Comparison of ENCODE assay signal across 20 cellular contexts in the genomic region with DNA sequence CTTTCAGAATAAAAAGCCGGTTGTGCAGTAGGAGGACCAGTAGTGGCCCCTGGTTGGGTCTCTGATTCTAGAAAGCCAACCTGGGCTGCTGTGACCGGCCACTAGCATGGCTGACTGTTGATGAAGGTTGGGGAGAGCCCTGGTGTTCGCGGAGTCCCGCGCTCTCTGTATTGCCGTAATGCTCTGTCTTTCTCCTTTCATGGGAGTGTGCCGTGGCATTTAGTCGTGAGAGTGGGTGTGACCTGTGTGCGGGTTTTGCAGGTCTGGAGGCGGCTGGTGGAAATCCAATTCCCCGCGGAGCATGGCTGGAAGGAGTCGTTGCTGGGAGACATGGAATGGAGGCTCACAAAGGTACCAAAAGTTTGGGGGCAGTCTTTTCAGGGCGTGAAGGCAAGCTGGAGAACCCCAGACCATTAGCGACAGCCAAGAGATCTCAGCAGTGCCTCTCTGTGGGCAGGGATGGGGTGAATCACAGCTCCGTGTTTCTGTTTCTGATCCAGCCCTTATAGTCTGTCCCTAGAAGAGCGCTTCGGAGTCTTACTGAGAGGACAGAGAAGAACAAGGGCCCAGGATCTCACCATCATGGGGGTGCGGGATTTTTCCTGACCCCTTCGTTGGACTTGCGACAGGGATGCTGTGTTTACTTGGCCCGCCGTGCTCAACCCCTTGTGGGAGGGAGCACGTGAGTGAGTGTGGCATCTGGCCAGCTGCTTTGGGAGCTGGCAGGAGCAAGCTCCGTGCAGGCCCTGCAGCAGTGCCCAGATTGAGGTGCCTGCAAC. TPM values are rescaled to one million over a fixed set of nuclear protein-coding genes. Genes with fewer than 3 reads are reported as not detected.
A peak's percentile ranks its signal among the peaks of the same experiment; 100 is the strongest.
DNase-seq lines count a peak whose midpoint lies in the region; ATAC-seq and TF ChIP-seq lines count a peak whose summit lies in the region.
"Had no signal": no experiment of that assay in that cellular context is flagged by ENCODE, and none has a peak within 500 bp of the region (broad histone marks: within the 10 kb centered on the region; RNA-seq: fewer than 3 reads in every experiment).

No MANE protein-coding gene starts in this region.

- POLR2A ChIA-PET in Panc1 (lab: Charles Lee) = no interaction called here

- H3K4me3 ChIP-seq in Panc1 (ENCODE audit: low read depth in 2 of 2, low read length in 2 of 2) = no peak overlapping the region
- H3K4me3 ChIP-seq: gastroesophageal sphincter, left lung, MG63, skin epidermis, suprapubic skin had no signal

- H3K4me1 ChIP-seq in Panc1 (ENCODE audit: control insufficient read depth, insufficient read depth, low read length) = no peaks in the 10 kb centered on the region
- H3K4me1 ChIP-seq: BE2C, left lung, suprapubic skin had no signal

- CTCF ChIA-PET in Calu3 (lab: Charles Lee) = interaction anchor here (0.5 kb wide), 1 partner anchor 175 kb away, joined by 8 read pairs; no protein-coding TSS in a partner anchor
- CTCF ChIA-PET in Panc1 (lab: Charles Lee) = no interaction called here

- no peaks in the 10 kb centered on the region for H3K27me3 ChIP-seq in Panc1 (ENCODE audit: control insufficient read depth, insufficient read depth, low read length)
- H3K27me3 ChIP-seq: BE2C, gastroesophageal sphincter, left lung, MG63, suprapubic skin had no signal

- H3K4me3 Mint-ChIP-seq in Calu3 (ENCODE audit: low read depth, unreplicated experiment) (no peak overlapping the region), nephron progenitor cell (no peak overlapping the region)
- H3K4me3 Mint-ChIP-seq: brain; T-helper 2 cell treated with Interferon-gamma antibody and Interleukin-4, amounts not matched to agents 5 μg/mL and 100 μg/mL, for 36 hours had no signal

- DNase-seq in Calu3 (no peak), Panc1 (ENCODE audit: low read depth, low spot score) (no peak), head of caudate nucleus (peak; percentile 9 to 84 (median 48)), nephron progenitor cell (no peak), NCI-H146 (lab: John Stamatoyannopoulos, UW) (no peak), NCI-H187 treated with DMSO at 0.1 percent for 48 hours (lab: John Stamatoyannopoulos, UW) (no peak), NCI-H446 treated with DMSO at 0.1 percent for 48 hours (lab: John Stamatoyannopoulos, UW) (no peak)
- DNase-seq: BE2C; GOT3; left lung; MG63; NCI-H187; NCI-H510A treated with DMSO at 0.1 percent for 48 hours; stimulated activated CD4-positive, alpha-beta T cell treated with anti-CD3 and anti-CD28 coated beads, Interleukin-4, amount 100 ng/mL, for 24 hours had no signal

- H3K27me3 Mint-ChIP-seq in Calu3 (ENCODE audit: unreplicated experiment) (no peaks in the 10 kb centered on the region), nephron progenitor cell (ENCODE audit: low read depth, poor library complexity) (no peaks in the 10 kb centered on the region)
- H3K27me3 Mint-ChIP-seq: brain had no signal

- peaks cover 17% of the 10 kb centered on the region for H3K36me3 ChIP-seq in Panc1 (ENCODE audit: control insufficient read depth, insufficient read depth, low read length)
- H3K36me3 ChIP-seq: BE2C had no signal

- no peak overlapping the region for H3K27ac ChIP-seq in Panc1 (ENCODE audit: low read length)
- H3K27ac ChIP-seq: gastroesophageal sphincter, left lung, skin epidermis, suprapubic skin had no signal

- H3K4me1 Mint-ChIP-seq in Calu3 (ENCODE audit: low read depth, unreplicated experiment) (no peaks in the 10 kb centered on the region), nephron progenitor cell (peaks cover 4% of the 10 kb centered on the region)
- H3K4me1 Mint-ChIP-seq: brain had no signal

- peak; percentile 41 for ATAC-seq in Panc1
- ATAC-seq: activated naive CD4-positive, alpha-beta T cell treated with anti-CD3 and anti-CD28 coated beads, Interleukin-2, amount 50 U/mL, for 72 hours; gastroesophageal sphincter; left lung had no signal

- H3K9me3 Mint-ChIP-seq in Calu3 (ENCODE audit: low read depth, unreplicated experiment) (no peaks in the 10 kb centered on the region), nephron progenitor cell (peaks cover 5% of the 10 kb centered on the region)
- H3K9me3 Mint-ChIP-seq: activated naive CD4-positive, alpha-beta T cell treated with anti-CD3 and anti-CD28 coated beads, Interleukin-2, amount 50 U/mL, for 72 hours; T-helper 2 cell treated with Interferon-gamma antibody and Interleukin-4, amounts not matched to agents 5 μg/mL and 100 μg/mL, for 36 hours had no signal

- TF ChIP-seq CTCF in Calu3 (IDR thresholded peaks at IDR 0.05; ENCODE audit: unreplicated experiment) = no peak
- no peak for TF ChIP-seq CTCF in Panc1 (IDR thresholded peaks at IDR 0.05)
- no peak for TF ChIP-seq CTCF in nephron progenitor cell (IDR thresholded peaks at IDR 0.05)

- intact Hi-C loops in Calu3 (cut with micrococcal nuclease; ENCODE audit: unreplicated experiment) (no loop called here), Panc1 (cut with micrococcal nuclease; ENCODE audit: unreplicated experiment) (no loop called here), head of caudate nucleus (cut with DNase I) (no loop called here)

- H3K36me3 Mint-ChIP-seq in Calu3 (ENCODE audit: insufficient read depth, unreplicated experiment) (peaks cover 71% of the 10 kb centered on the region), nephron progenitor cell (ENCODE audit: low read depth) (peaks cover 63% of the 10 kb centered on the region)

- H3K27ac Mint-ChIP-seq in Calu3 (ENCODE audit: unreplicated experiment) = peak overlapping the region; percentile 34
- H3K27ac Mint-ChIP-seq in nephron progenitor cell = peak overlapping the region; percentile 9
- H3K27ac Mint-ChIP-seq: T-helper 2 cell treated with Interferon-gamma antibody and Interleukin-4, amounts not matched to agents 5 μg/mL and 100 μg/mL, for 36 hours had no signal

- no peaks in the 10 kb centered on the region for H3K9me3 ChIP-seq in Panc1 (ENCODE audit: control insufficient read depth, insufficient read depth, low read depth, low read length)
- H3K9me3 ChIP-seq: BE2C, gastroesophageal sphincter, left lung, MG63, suprapubic skin had no signal

- in situ Hi-C loops in Panc1 (cut with HindIII; ENCODE audit: low pct_unique_long_range_greater_than_20kb, low sequenced_read_pairs) = no loop called here

- no TSS peak for BruUV-seq in Calu3 (replicated peaks; lab: Mats Ljungman, UMichigan)
- no TSS peak for BruUV-seq in Panc1 (replicated peaks; lab: Mats Ljungman, UMichigan)

RNA-seq across cellular contexts. Expression of a gene that starts 56.5 kb away (rescaled TPM):
- total RNA-seq in Calu3 (2022) (221 and 369 TPM in 2 replicates), Panc1 (2021; ENCODE audit: unreplicated experiment) (230 TPM)
- 174 TPM for polyA plus RNA-seq in Panc1 (2012; ENCODE audit: insufficient read length)

Comparison
In these comparisons a context has a peak if more than half of its experiments do, and no peak if none do; other contexts are left out.
1. DNase-seq: peak in head of caudate nucleus (42 of 42); none in Calu3 (single experiment), Panc1 (single experiment), nephron progenitor cell (single experiment), NCI-H146 (single experiment), NCI-H187 treated with DMSO at 0.1 percent for 48 hours (single experiment) and NCI-H446 treated with DMSO at 0.1 percent for 48 hours (single experiment).